8 cellular contexts compared by ENCODE assay signal in the genomic region with DNA sequence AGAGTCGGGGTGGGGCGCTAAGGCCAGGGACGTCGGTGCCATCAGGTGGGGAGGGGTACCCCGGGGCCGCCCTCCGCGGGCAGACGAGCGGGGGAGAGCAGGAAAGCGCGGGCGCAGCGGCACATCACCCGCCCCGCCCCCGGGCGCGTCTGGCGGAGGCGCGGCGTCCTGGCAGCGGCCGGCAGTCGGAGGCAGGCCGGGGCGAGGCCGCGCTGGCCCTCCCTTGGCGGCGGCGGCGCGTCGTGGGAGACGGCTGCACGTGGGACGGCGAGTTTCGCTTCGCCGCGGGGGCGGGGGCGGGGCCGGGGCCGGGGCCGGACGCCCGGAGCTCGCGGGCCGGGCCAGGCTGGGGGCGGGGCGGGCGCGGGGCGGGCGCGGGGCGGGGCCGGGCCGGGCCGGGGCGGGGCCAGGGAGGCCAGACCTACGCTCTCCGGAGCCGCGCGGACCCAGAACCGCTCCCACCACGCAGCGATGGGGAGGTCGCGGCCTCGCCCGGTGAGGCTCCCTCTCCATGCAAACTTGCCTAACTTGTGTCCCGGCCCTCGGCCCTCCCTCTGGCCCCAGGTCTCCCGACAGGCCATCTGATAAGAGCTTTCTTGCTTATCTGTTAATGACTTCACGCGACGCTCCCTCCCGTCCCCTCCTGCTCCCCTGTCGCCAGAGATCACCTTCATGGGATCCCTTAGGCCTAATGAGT. TPM values are rescaled to one million over a fixed set of nuclear protein-coding genes. Genes with fewer than 3 reads are reported as not detected.
DNase-seq lines count a peak whose midpoint lies in the region; ATAC-seq, FAIRE-seq and TF ChIP-seq lines count a peak whose summit lies in the region.

No MANE protein-coding gene starts in this region.

- H3K27ac ChIP-seq in C4-2B: peak overlapping the region; percentile 56
- peak overlapping the region; percentile 59 for H3K27ac ChIP-seq in VCaP

- TF ChIP-seq CTCF in C4-2B (conservative IDR thresholded peaks at IDR 0.05): no peak
- no peak for TF ChIP-seq CTCF in VCaP (conservative IDR thresholded peaks at IDR 0.05)
- no peak for TF ChIP-seq CTCF in bronchial epithelial cell (IDR thresholded peaks at IDR 0.05; ENCODE audit: insufficient read depth, low read length, severe bottlenecking)

- FAIRE-seq in bronchial epithelial cell (lab: Jason Lieb, UNC): no peak

- H3K4me3 ChIP-seq in Jurkat, Clone E6-1 (ENCODE audit: low read length): peak overlapping the region; percentile 33
- peak overlapping the region; percentile 40 for H3K4me3 ChIP-seq in bronchial epithelial cell (ENCODE audit: low read depth, low read length)

- H3K27me3 ChIP-seq in bronchial epithelial cell (ENCODE audit: control insufficient read depth, insufficient read depth, low read length): no peaks in the 10 kb centered on the region

- peaks cover 10% of the 10 kb centered on the region for H3K36me3 ChIP-seq in bronchial epithelial cell (ENCODE audit: control insufficient read depth, insufficient read depth, low read length)

- no peak for DNase-seq in Jurkat, Clone E6-1 (ENCODE audit: low read depth, low spot score)
- DNase-seq in bronchial epithelial cell (ENCODE audit: low read depth) (peak; percentile 52), iris pigment epithelial cell (ENCODE audit: low read depth) (peak; percentile 54)
- DNase-seq in stimulated activated CD4-positive, alpha-beta T cell treated with anti-CD3 and anti-CD28 coated beads, Interleukin-12 subunit alpha, Interleukin-12 subunit beta, amount 100 ng/mL, for 24 hours (ENCODE audit: low read depth in 2 of 2): peak; percentile 14 to 36

- ATAC-seq in GM19463 (IDR thresholded peaks at IDR 0.05; ENCODE audit: unreplicated experiment): peak; percentile 60
- ATAC-seq in GM18520 (IDR thresholded peaks at IDR 0.05; ENCODE audit: unreplicated experiment): no peak

RNA-seq across cellular contexts. Expression of a gene that starts 12.5 kb away (rescaled TPM):
- 21.4 TPM for polyA plus RNA-seq in Jurkat, Clone E6-1 (2012; ENCODE audit: insufficient read depth, insufficient read length)
- 66.6 and 95.6 TPM in 2 replicates for total RNA-seq in bronchial epithelial cell

RNA-seq across cellular contexts. Expression of a gene that starts 53.5 kb away (rescaled TPM):
- 32.0 TPM for polyA plus RNA-seq in Jurkat, Clone E6-1 (2012; ENCODE audit: insufficient read depth, insufficient read length)
- 25.5 and 47.5 TPM in 2 replicates for total RNA-seq in bronchial epithelial cell
